In the genomic region with DNA sequence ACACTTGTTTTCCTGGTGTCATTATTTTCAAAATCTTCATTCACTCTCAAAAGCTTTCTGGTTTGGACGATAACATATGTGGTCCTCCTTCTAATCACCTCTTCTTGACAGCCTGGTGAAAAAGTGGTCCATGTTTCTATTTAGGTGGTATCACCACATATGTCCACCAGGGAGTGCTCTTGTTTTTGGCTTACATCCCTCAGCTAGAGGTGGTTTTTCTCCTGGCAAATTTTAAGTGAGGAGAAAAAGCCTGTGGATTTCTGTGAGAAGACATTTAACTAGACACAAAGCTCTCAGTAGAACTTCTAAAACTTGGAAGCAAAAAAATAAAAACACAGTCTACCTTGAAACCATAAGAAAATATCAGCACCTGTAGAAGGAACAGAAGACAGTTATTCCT, we compare ENCODE assay signal across 8 cellular contexts. TPM values are rescaled to one million over a fixed set of nuclear protein-coding genes. Genes with fewer than 3 reads are reported as not detected.
DNase-seq lines count a peak whose midpoint lies in the region; ATAC-seq and TF ChIP-seq lines count a peak whose summit lies in the region.

No MANE protein-coding gene starts in this region.

- no peaks in the 10 kb centered on the region for H3K79me2 ChIP-seq in PC-3 (ENCODE audit: low read length)

- CTCF ChIA-PET in PC-3 (lab: Charles Lee) = interaction anchor here (0.5 to 1.3 kb wide), 3 partner anchors 124 to 621 kb away, joined by 3 to 6 read pairs (median 5); no protein-coding TSS in a partner anchor

- ATAC-seq in HG02885 (IDR thresholded peaks at IDR 0.05; ENCODE audit: poor library complexity, unreplicated experiment) (peak; percentile 65), PC-3 (no peak), gastroesophageal sphincter (no peak), upper lobe of right lung (no peak), GM21423 (IDR thresholded peaks at IDR 0.05; ENCODE audit: unreplicated experiment) (no peak), HG02642 (IDR thresholded peaks at IDR 0.05; ENCODE audit: poor library complexity, unreplicated experiment) (no peak)

- POLR2A ChIA-PET in PC-3 (lab: Charles Lee; ENCODE audit: unreplicated experiment) = no interaction called here

- no peaks in the 10 kb centered on the region for H3F3A ChIP-seq in PC-3 (ENCODE audit: low read length, unreplicated experiment)

- H3K4me3 ChIP-seq in PC-3 (ENCODE audit: low read length) = no peak overlapping the region
- H3K4me3 ChIP-seq in gastroesophageal sphincter = no peak overlapping the region
- no peak overlapping the region for H3K4me3 ChIP-seq in upper lobe of right lung

- H3K36me3 ChIP-seq in PC-3 (ENCODE audit: low read depth, low read length) (no peaks in the 10 kb centered on the region), gastroesophageal sphincter (no peaks in the 10 kb centered on the region), upper lobe of right lung (no peaks in the 10 kb centered on the region)

- TF ChIP-seq EP300 in gastroesophageal sphincter (IDR thresholded peaks at IDR 0.05) = no peak

- TF ChIP-seq POLR2A in gastroesophageal sphincter (IDR thresholded peaks at IDR 0.05) = no peak

- TF ChIP-seq CTCF in PC-3 (conservative IDR thresholded peaks at IDR 0.05; ENCODE audit: low read depth, low read length) (peak; percentile 82), gastroesophageal sphincter (IDR thresholded peaks at IDR 0.05) (peak in 3 of 4 experiments; percentile 8 to 44 (median 28)), upper lobe of right lung (IDR thresholded peaks at IDR 0.05) (peak; percentile 39)

- 0% methylated on average over 1 of the region's 1 CpG; no CpG with 5 or more reads in 1 of the 2 donors for WGBS in gastroesophageal sphincter (ENCODE audit: low coverage in 1 of 2), 2 donors

- no peaks in the 10 kb centered on the region for H4K20me1 ChIP-seq in PC-3 (ENCODE audit: low read length)

- no peaks in the 10 kb centered on the region for H3K9me2 ChIP-seq in PC-3 (replicated peaks; ENCODE audit: low read length)

- no peaks in the 10 kb centered on the region for H3K4me1 ChIP-seq in PC-3 (ENCODE audit: insufficient read depth, low read length)
- no peaks in the 10 kb centered on the region for H3K4me1 ChIP-seq in gastroesophageal sphincter
- no peaks in the 10 kb centered on the region for H3K4me1 ChIP-seq in upper lobe of right lung

- peak; percentile 74 for DNase-seq in DMS 273 (lab: John Stamatoyannopoulos, UW; ENCODE audit: unreplicated experiment)
- peak; percentile 71 for DNase-seq in PC-3
- no peak for DNase-seq in upper lobe of right lung
- DNase-seq in posterior cingulate gyrus = no peak

- intact Hi-C loops in PC-3 (cut with micrococcal nuclease) (loop anchor here (1.0 to 10.0 kb wide), 5 partner anchors 189 to 621 kb away; no protein-coding TSS in a partner anchor), upper lobe of right lung (cut with DNase I) (no loop called here), posterior cingulate gyrus (cut with DNase I) (no loop called here)

- H3K9ac ChIP-seq in PC-3 (ENCODE audit: low read length) = no peak overlapping the region

- no peak overlapping the region for H2AFZ ChIP-seq in PC-3 (ENCODE audit: low read length)

- BruUV-seq in PC-3 (replicated peaks; lab: Mats Ljungman, UMichigan) = no TSS peak

- H3K9me3 ChIP-seq in PC-3 (ENCODE audit: low read length) (no peaks in the 10 kb centered on the region), gastroesophageal sphincter (no peaks in the 10 kb centered on the region), upper lobe of right lung (no peaks in the 10 kb centered on the region)

- H3K27ac ChIP-seq in PC-3 (ENCODE audit: low read length) (no peak overlapping the region), gastroesophageal sphincter (no peak overlapping the region), upper lobe of right lung (no peak overlapping the region)

- H3K27me3 ChIP-seq in PC-3 (ENCODE audit: low read length) (no peaks in the 10 kb centered on the region), gastroesophageal sphincter (no peaks in the 10 kb centered on the region), upper lobe of right lung (no peaks in the 10 kb centered on the region)

- H3K4me2 ChIP-seq in PC-3 (ENCODE audit: low read length) = no peak overlapping the region

RNA-seq across cellular contexts. Expression of gene FRMPD4, which starts 58.0 kb away (rescaled TPM):
- total RNA-seq in PC-3 (2014; rRNA removed) (0.15 and 0.23 TPM in 2 replicates), gastroesophageal sphincter (1 to 10 TPM in 2 of 4 donors, under 1 TPM in 1, not detected in 1; 0.31 to 2.1 (median 1.3) TPM), upper lobe of right lung (0.29 TPM)

Comparison
In these comparisons a context has a peak if more than half of its experiments do, and no peak if none do; other contexts are left out.
1. DNase-seq: peak in DMS 273 (single experiment) and PC-3 (single experiment); none in upper lobe of right lung (single experiment) and posterior cingulate gyrus (0 of 10).
2. CTCF ChIP-seq: peak in every context shown above with its lines; median percentile 82 in PC-3; 39 in upper lobe of right lung; 28 in gastroesophageal sphincter.